8 cellular contexts compared by ENCODE assay signal in genomic region chr3:51538115-51538458, GRCh38. TPM values are rescaled to one million over a fixed set of nuclear protein-coding genes. Genes with fewer than 3 reads are reported as not detected.
DNase-seq lines count a peak whose midpoint lies in the region; ATAC-seq lines count a peak whose summit lies in the region.

No MANE protein-coding gene starts in this region.

- no peaks in the 10 kb centered on the region for H3K36me3 ChIP-seq in iPS-15b (ENCODE audit: control insufficient read depth, insufficient read depth, low read length)
- peaks cover 0 to 3% (median 3%) of the 10 kb centered on the region in 3 donors for H3K36me3 ChIP-seq in skeletal muscle tissue (ENCODE audit: control insufficient read depth in 3 of 3, insufficient read depth in 3 of 3, low read length in 3 of 3)

- H3K4me1 Mint-ChIP-seq in activated naive CD8-positive, alpha-beta T cell treated with anti-CD3 and anti-CD28 coated beads, Interleukin-2, amount 10 ng/mL, durations not matched to agents 7 days and 5 days, result peaks cover 23% of the 10 kb centered on the region

- H3K9me3 Mint-ChIP-seq in activated naive CD8-positive, alpha-beta T cell treated with anti-CD3 and anti-CD28 coated beads, Interleukin-2, amount 10 ng/mL, durations not matched to agents 7 days and 5 days, result no peaks in the 10 kb centered on the region

- no peaks in the 10 kb centered on the region for H3K27me3 ChIP-seq in iPS-15b (ENCODE audit: control insufficient read depth, insufficient read depth, low read length)
- H3K27me3 ChIP-seq in skeletal muscle tissue (ENCODE audit: control insufficient read depth in 3 of 3, insufficient read depth in 3 of 3, low read length in 3 of 3), result no peaks in the 10 kb centered on the region

- H3K27ac ChIP-seq in skeletal muscle tissue (ENCODE audit: low read depth, low read length), result peak overlapping the region; percentile 85

- ATAC-seq in HG03342 (IDR thresholded peaks at IDR 0.05; ENCODE audit: unreplicated experiment), result peak; percentile 6
- peak; percentile 40 for ATAC-seq in activated naive CD8-positive, alpha-beta T cell treated with anti-CD3 and anti-CD28 coated beads, Interleukin-2, amount 10 ng/mL, durations not matched to agents 7 days and 5 days (ENCODE audit: low read depth)
- ATAC-seq in GM18519 (IDR thresholded peaks at IDR 0.05; ENCODE audit: low FRiP score, unreplicated experiment), result no peak
- no peak for ATAC-seq in HG03442 (IDR thresholded peaks at IDR 0.05; ENCODE audit: unreplicated experiment)

- H3K4me3 Mint-ChIP-seq in activated naive CD8-positive, alpha-beta T cell treated with anti-CD3 and anti-CD28 coated beads, Interleukin-2, amount 10 ng/mL, durations not matched to agents 7 days and 5 days, result peak overlapping the region; percentile 94

- H3K36me3 Mint-ChIP-seq in activated naive CD8-positive, alpha-beta T cell treated with anti-CD3 and anti-CD28 coated beads, Interleukin-2, amount 10 ng/mL, durations not matched to agents 7 days and 5 days, result peaks cover 4% of the 10 kb centered on the region

- H3K9me3 ChIP-seq in iPS-15b (ENCODE audit: control insufficient read depth, insufficient read depth, low read length) (no peaks in the 10 kb centered on the region), skeletal muscle tissue (ENCODE audit: control insufficient read depth in 3 of 3, low read length in 3 of 3) (no peaks in the 10 kb centered on the region)

- H3K27ac Mint-ChIP-seq in activated naive CD8-positive, alpha-beta T cell treated with anti-CD3 and anti-CD28 coated beads, Interleukin-2, amount 10 ng/mL, durations not matched to agents 7 days and 5 days, result peak overlapping the region; percentile 86

- peak; percentile 7 for DNase-seq in DMS79 (lab: John Stamatoyannopoulos, UW)
- DNase-seq in activated naive CD8-positive, alpha-beta T cell treated with anti-CD3 and anti-CD28 coated beads, Interleukin-2, amount 10 ng/mL, durations not matched to agents 7 days and 5 days, result no peak
- no peak for DNase-seq in SKM-1 treated with dmso at 0.1 percent for 144 hours (lab: John Stamatoyannopoulos, UW; ENCODE audit: unreplicated experiment)

- H3K9ac ChIP-seq in iPS-15b (ENCODE audit: low read depth, low read length) (peak overlapping the region; percentile 77), skeletal muscle tissue (ENCODE audit: low read depth in 1 of 3, low read length in 3 of 3) (peak overlapping the region; percentile 89 to 93 (median 91))

- no peaks in the 10 kb centered on the region for H3K4me1 ChIP-seq in iPS-15b (ENCODE audit: control insufficient read depth, insufficient read depth, low read length)
- peaks cover 14 to 24% (median 16%) of the 10 kb centered on the region in 3 donors for H3K4me1 ChIP-seq in skeletal muscle tissue (ENCODE audit: control insufficient read depth in 3 of 3, insufficient read depth in 3 of 3, low read length in 3 of 3)

- no peaks in the 10 kb centered on the region for H3K27me3 Mint-ChIP-seq in activated naive CD8-positive, alpha-beta T cell treated with anti-CD3 and anti-CD28 coated beads, Interleukin-2, amount 10 ng/mL, durations not matched to agents 7 days and 5 days

- H3K4me3 ChIP-seq in iPS-15b (ENCODE audit: low read depth, low read length), result peak overlapping the region; percentile 87
- H3K4me3 ChIP-seq in skeletal muscle tissue (ENCODE audit: low read length in 3 of 3), result peak overlapping the region; percentile 90 to 92 (median 92)

- POLR2A ChIA-PET in activated naive CD8-positive, alpha-beta T cell treated with anti-CD3 and anti-CD28 coated beads, Interleukin-2, amount 10 ng/mL, durations not matched to agents 7 days and 5 days (lab: Charles Lee), result interaction anchor here (0.5 to 2.8 kb wide), 4 partner anchors 38 to 265 kb away, joined by 3 to 14 read pairs (median 6); partner anchors contain the start of gene DCAF1

RNA-seq across cellular contexts. Expression of gene RAD54L2, which starts 0.4 kb away (rescaled TPM):
- total RNA-seq in activated naive CD8-positive, alpha-beta T cell treated with anti-CD3 and anti-CD28 coated beads, Interleukin-2, amount 10 ng/mL, durations not matched to agents 7 days and 5 days, result 10 to 100 TPM; 29.8 to 32.7 TPM
- total RNA-seq in skeletal muscle tissue, result 18.3 TPM

RNA-seq across cellular contexts. Expression of gene DCAF1, which starts 38.3 kb away (rescaled TPM):
- total RNA-seq in activated naive CD8-positive, alpha-beta T cell treated with anti-CD3 and anti-CD28 coated beads, Interleukin-2, amount 10 ng/mL, durations not matched to agents 7 days and 5 days, result 10 to 100 TPM; 33.3 to 35.4 TPM
- total RNA-seq in skeletal muscle tissue, result 15.1 TPM

Comparison
In these comparisons a context has a peak if more than half of its experiments do, and no peak if none do; other contexts are left out.
1. ATAC-seq: peak in HG03342 (single experiment) and activated naive CD8-positive, alpha-beta T cell treated with anti-CD3 and anti-CD28 coated beads, Interleukin-2, amount 10 ng/mL, durations not matched to agents 7 days and 5 days (single experiment); none in GM18519 (single experiment) and HG03442 (single experiment).